Comparison of ENCODE assay signal across 10 cellular contexts in the genomic region with DNA sequence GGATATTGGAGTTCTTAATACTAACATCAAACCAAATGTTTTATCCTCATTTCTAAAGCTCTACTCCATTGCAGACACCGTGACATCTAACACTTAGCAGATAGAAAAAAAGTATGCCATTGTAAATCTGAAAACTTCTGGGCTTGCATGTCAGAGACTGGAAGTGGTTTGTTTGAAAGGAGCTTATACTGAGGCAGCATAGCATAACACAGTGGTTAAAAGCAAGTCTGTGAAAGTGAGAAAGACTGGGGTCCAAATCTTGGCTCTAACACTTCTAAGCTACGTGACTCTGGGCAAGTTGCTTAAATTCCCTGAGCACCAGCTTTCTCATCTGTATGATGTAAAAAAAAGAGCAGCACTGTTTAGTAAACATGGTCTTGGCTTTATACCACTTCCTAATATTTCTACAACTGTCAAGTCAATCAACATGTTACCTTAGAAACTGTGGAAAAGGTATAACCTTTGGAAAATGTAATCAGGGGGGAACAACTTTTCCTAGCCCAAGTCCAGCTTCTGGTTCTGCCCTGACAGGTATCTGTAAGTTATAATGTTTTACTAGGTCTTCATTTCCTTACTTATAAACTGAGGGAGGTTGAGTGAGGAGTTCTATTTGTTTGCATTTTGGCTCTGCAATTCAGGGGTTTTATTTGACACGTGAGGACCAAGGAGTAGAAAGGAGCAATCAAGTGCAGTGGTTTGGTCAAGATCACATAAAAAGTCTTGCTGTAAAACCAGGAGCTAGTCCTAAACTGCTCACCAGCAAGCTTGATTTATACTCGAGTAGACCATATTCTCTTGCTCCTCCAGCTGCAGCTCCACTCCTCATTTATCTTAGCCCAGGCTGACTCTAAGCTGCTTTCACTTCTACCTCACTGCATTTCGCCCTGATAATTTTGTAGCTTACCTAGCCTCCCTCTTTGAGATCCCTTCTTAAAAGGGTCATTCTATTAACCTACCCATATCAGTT.
A peak's percentile ranks its signal among the peaks of the same experiment; 100 is the strongest.
DNase-seq lines count a peak whose midpoint lies in the region; ATAC-seq and TF ChIP-seq lines count a peak whose summit lies in the region.
"Had no signal": no experiment of that assay in that cellular context is flagged by ENCODE, and none has a peak within 500 bp of the region (broad histone marks: within the 10 kb centered on the region; RNA-seq: fewer than 3 reads in every experiment).

No MANE protein-coding gene starts in this region.

- H4K20me1 ChIP-seq in neural cell (ENCODE audit: insufficient read depth): no peaks in the 10 kb centered on the region

- no peaks in the 10 kb centered on the region for H3K36me3 Mint-ChIP-seq in T-helper 17 cell (ENCODE audit: low read depth)
- H3K36me3 Mint-ChIP-seq: activated naive CD4-positive, alpha-beta T cell treated with anti-CD3 and anti-CD28 coated beads, Interleukin-2, amount 50 U/mL, for 24 hours; stimulated activated memory B cell treated with anti-CD40 and anti-IgM and Interleukin-4, amounts not matched to agents 10 μg/mL and 1 μg/mL and 100 μg/mL, for 72 hours had no signal

- no peak for TF ChIP-seq CTCF in neural cell (IDR thresholded peaks at IDR 0.05; ENCODE audit: poor library complexity, severe bottlenecking)

- TF ChIP-seq EP300 in neural cell (conservative IDR thresholded peaks at IDR 0.05; ENCODE audit: poor library complexity, severe bottlenecking): no peak

- H3K79me2 ChIP-seq in neural cell (replicated peaks; ENCODE audit: insufficient read depth, low read length): no peaks in the 10 kb centered on the region

- no peaks in the 10 kb centered on the region for H3K9me3 ChIP-seq in T-helper 17 cell (ENCODE audit: control insufficient read depth, low read length, poor library complexity, severe bottlenecking)
- H3K9me3 ChIP-seq in neural cell (ENCODE audit: low read length): no peaks in the 10 kb centered on the region

- no peak overlapping the region for H3K9ac ChIP-seq in neural cell (ENCODE audit: low read length)

- TF ChIP-seq RAD21 in neural cell (conservative IDR thresholded peaks at IDR 0.05): no peak

- no peak overlapping the region for H3K4me2 ChIP-seq in neural cell (ENCODE audit: low read length)

- H3K4me3 ChIP-seq in neural cell (ENCODE audit: low read length): no peak overlapping the region

- no peak overlapping the region for H2AFZ ChIP-seq in neural cell (ENCODE audit: low read depth, low read length)

- no peaks in the 10 kb centered on the region for H3K27me3 ChIP-seq in neural cell (ENCODE audit: insufficient read depth, low read depth, low read length)

- H3K27ac Mint-ChIP-seq in T-helper 17 cell: no peak overlapping the region
- H3K27ac Mint-ChIP-seq: activated naive CD4-positive, alpha-beta T cell treated with anti-CD3 and anti-CD28 coated beads, Interleukin-2, amount 50 U/mL, for 24 hours; stimulated activated memory B cell treated with anti-CD40 and anti-IgM and Interleukin-4, amounts not matched to agents 10 μg/mL and 1 μg/mL and 100 μg/mL, for 72 hours had no signal

- no peaks in the 10 kb centered on the region for H3K27me3 Mint-ChIP-seq in T-helper 17 cell
- H3K27me3 Mint-ChIP-seq: activated naive CD4-positive, alpha-beta T cell treated with anti-CD3 and anti-CD28 coated beads, Interleukin-2, amount 50 U/mL, for 24 hours; stimulated activated memory B cell treated with anti-CD40 and anti-IgM and Interleukin-4, amounts not matched to agents 10 μg/mL and 1 μg/mL and 100 μg/mL, for 72 hours had no signal

- POLR2A ChIA-PET in HEK293T (lab: Yijun Ruan, JAX): interaction anchor here (1.1 kb wide), 1 partner anchor 87 kb away, joined by 3 read pairs; no protein-coding TSS in a partner anchor

- H3K36me3 ChIP-seq in neural cell (ENCODE audit: insufficient read depth, low read length): no peaks in the 10 kb centered on the region

- no peak overlapping the region for H3K4me3 Mint-ChIP-seq in T-helper 17 cell
- H3K4me3 Mint-ChIP-seq: activated naive CD4-positive, alpha-beta T cell treated with anti-CD3 and anti-CD28 coated beads, Interleukin-2, amount 50 U/mL, for 24 hours; stimulated activated memory B cell treated with anti-CD40 and anti-IgM and Interleukin-4, amounts not matched to agents 10 μg/mL and 1 μg/mL and 100 μg/mL, for 72 hours had no signal

- intact Hi-C loops in sciatic nerve (cut with DNase I): no loop called here

- H3K27ac ChIP-seq in neural cell (ENCODE audit: low read length): peak overlapping the region; percentile 99

- no peaks in the 10 kb centered on the region for H3K9me2 ChIP-seq in neural cell (ENCODE audit: insufficient read depth, low read length)

- H3F3A ChIP-seq in neural cell (ENCODE audit: insufficient read depth, low read length, poor library complexity, severe bottlenecking): no peaks in the 10 kb centered on the region

- no peak for DNase-seq in HEK293T (ENCODE audit: extremely low spot score)
- DNase-seq in T-helper 17 cell: no peak
- DNase-seq in CD1c-positive myeloid dendritic cell (ENCODE audit: extremely low spot score): no peak
- no peak for DNase-seq in sciatic nerve (ENCODE audit: low spot score)
- no peak for DNase-seq in midbrain (lab: John Stamatoyannopoulos, UW)

- CTCF ChIA-PET in HEK293T (lab: Yijun Ruan, JAX): no interaction called here

- peak; percentile 48 for ATAC-seq in GM18519 (IDR thresholded peaks at IDR 0.05; ENCODE audit: low FRiP score, unreplicated experiment)
- peak; percentile 20 for ATAC-seq in T-helper 17 cell
- no peak for ATAC-seq in sciatic nerve
- ATAC-seq: Panc1; stimulated activated memory B cell treated with anti-CD40 and anti-IgM and Interleukin-4, amounts not matched to agents 10 μg/mL and 1 μg/mL and 100 μg/mL, for 72 hours had no signal

- H3K4me1 Mint-ChIP-seq in T-helper 17 cell: peaks cover 12% of the 10 kb centered on the region
- H3K4me1 Mint-ChIP-seq: activated naive CD4-positive, alpha-beta T cell treated with anti-CD3 and anti-CD28 coated beads, Interleukin-2, amount 50 U/mL, for 24 hours; stimulated activated memory B cell treated with anti-CD40 and anti-IgM and Interleukin-4, amounts not matched to agents 10 μg/mL and 1 μg/mL and 100 μg/mL, for 72 hours had no signal

TF ChIP-seq in HEK293T, 16 proteins besides CTCF, POLR2A, EP300 and RAD21:
- TF ChIP-seq HDGF (IDR thresholded peaks at IDR 0.05; ENCODE audit: borderline replicate concordance): no peak
- TF ChIP-seq, protein P1, sequence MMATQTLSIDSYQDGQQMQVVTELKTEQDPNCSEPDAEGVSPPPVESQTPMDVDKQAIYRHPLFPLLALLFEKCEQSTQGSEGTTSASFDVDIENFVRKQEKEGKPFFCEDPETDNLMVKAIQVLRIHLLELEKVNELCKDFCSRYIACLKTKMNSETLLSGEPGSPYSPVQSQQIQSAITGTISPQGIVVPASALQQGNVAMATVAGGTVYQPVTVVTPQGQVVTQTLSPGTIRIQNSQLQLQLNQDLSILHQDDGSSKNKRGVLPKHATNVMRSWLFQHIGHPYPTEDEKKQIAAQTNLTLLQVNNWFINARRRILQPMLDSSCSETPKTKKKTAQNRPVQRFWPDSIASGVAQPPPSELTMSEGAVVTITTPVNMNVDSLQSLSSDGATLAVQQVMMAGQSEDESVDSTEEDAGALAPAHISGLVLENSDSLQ (IDR thresholded peaks at IDR 0.05): peak; percentile 85
- TF ChIP-seq LEF1 (IDR thresholded peaks at IDR 0.05; ENCODE audit: borderline replicate concordance): no peak
- no peak for TF ChIP-seq CTBP1 (IDR thresholded peaks at IDR 0.05; ENCODE audit: borderline replicate concordance)
TF ChIP-seq in HEK293T: peak in this region for 1.

TF ChIP-seq in neural cell, 6 proteins besides CTCF, POLR2A, EP300 and RAD21:
- TF ChIP-seq SMC3 (conservative IDR thresholded peaks at IDR 0.05; ENCODE audit: poor library complexity) (no peak), TAF1 (IDR thresholded peaks at IDR 0.05; ENCODE audit: low read depth) (no peak), EZH2 (IDR thresholded peaks at IDR 0.05; ENCODE audit: borderline replicate concordance, insufficient read depth, low read length, poor library complexity, severe bottlenecking) (no peak), MXI1 (conservative IDR thresholded peaks at IDR 0.05; ENCODE audit: poor library complexity, severe bottlenecking) (no peak), POLR2AphosphoS5 (IDR thresholded peaks at IDR 0.05) (no peak)
- TF ChIP-seq, protein P2, sequence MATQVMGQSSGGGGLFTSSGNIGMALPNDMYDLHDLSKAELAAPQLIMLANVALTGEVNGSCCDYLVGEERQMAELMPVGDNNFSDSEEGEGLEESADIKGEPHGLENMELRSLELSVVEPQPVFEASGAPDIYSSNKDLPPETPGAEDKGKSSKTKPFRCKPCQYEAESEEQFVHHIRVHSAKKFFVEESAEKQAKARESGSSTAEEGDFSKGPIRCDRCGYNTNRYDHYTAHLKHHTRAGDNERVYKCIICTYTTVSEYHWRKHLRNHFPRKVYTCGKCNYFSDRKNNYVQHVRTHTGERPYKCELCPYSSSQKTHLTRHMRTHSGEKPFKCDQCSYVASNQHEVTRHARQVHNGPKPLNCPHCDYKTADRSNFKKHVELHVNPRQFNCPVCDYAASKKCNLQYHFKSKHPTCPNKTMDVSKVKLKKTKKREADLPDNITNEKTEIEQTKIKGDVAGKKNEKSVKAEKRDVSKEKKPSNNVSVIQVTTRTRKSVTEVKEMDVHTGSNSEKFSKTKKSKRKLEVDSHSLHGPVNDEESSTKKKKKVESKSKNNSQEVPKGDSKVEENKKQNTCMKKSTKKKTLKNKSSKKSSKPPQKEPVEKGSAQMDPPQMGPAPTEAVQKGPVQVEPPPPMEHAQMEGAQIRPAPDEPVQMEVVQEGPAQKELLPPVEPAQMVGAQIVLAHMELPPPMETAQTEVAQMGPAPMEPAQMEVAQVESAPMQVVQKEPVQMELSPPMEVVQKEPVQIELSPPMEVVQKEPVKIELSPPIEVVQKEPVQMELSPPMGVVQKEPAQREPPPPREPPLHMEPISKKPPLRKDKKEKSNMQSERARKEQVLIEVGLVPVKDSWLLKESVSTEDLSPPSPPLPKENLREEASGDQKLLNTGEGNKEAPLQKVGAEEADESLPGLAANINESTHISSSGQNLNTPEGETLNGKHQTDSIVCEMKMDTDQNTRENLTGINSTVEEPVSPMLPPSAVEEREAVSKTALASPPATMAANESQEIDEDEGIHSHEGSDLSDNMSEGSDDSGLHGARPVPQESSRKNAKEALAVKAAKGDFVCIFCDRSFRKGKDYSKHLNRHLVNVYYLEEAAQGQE (IDR thresholded peaks at IDR 0.05; ENCODE audit: borderline replicate concordance): no peak
